8 cellular contexts compared by ENCODE assay signal in genomic region chr6:78836610-78837009, GRCh38.
"Had no signal": no experiment of that assay in that cellular context is flagged by ENCODE, and none has a peak within 500 bp of the region (broad histone marks: within the 10 kb centered on the region; RNA-seq: fewer than 3 reads in every experiment).

No MANE protein-coding gene starts in this region.

- ATAC-seq: GM23338, K562 had no signal

- H3K4me3 ChIP-seq: GM23338, K562 had no signal

- FAIRE-seq: H1, H54, K562 had no signal

- H3K27ac ChIP-seq: HL-60 had no signal

- DNase-seq: H9, HCEC 1CT, IMR-90 had no signal
